Comparison of ENCODE assay signal across 10 cellular contexts in genomic region chr19:10260141-10260584, GRCh38. TPM values are rescaled to one million over a fixed set of nuclear protein-coding genes. Genes with fewer than 3 reads are reported as not detected.
A peak's percentile ranks its signal among the peaks of the same experiment; 100 is the strongest.
DNase-seq lines count a peak whose midpoint lies in the region; ATAC-seq and TF ChIP-seq lines count a peak whose summit lies in the region.
"Had no signal": no experiment of that assay in that cellular context is flagged by ENCODE, and none has a peak within 500 bp of the region (broad histone marks: within the 10 kb centered on the region; RNA-seq: fewer than 3 reads in every experiment).

No MANE protein-coding gene starts in this region.

- no peak overlapping the region for H3K4ac ChIP-seq in neuronal stem cell (ENCODE audit: low read length)

- peaks cover 4% of the 10 kb centered on the region for H3F3A ChIP-seq in PC-3 (ENCODE audit: low read length, unreplicated experiment)

- intact Hi-C loops in PC-3 (cut with micrococcal nuclease) = no loop called here

- peak; percentile 52 for DNase-seq in CD1c-positive myeloid dendritic cell (ENCODE audit: extremely low spot score)
- DNase-seq in PC-3 = peak; percentile 56
- peak; percentile 46 for DNase-seq in activated naive CD4-positive, alpha-beta T cell treated with anti-CD3 and anti-CD28 coated beads, Interleukin-2, amount 50 U/mL, for 16 hours
- DNase-seq in NCI-H1694 (lab: John Stamatoyannopoulos, UW) = no peak
- DNase-seq in H4 (ENCODE audit: low spot score) = no peak
- DNase-seq in erythroblast (lab: John Stamatoyannopoulos, UW) = no peak
- DNase-seq in neuronal stem cell (ENCODE audit: low spot score) = no peak
- DNase-seq: Peyer's patch had no signal

- H2BK5ac ChIP-seq in neuronal stem cell (ENCODE audit: low read length) = no peak overlapping the region

- H3K14ac ChIP-seq in neuronal stem cell (ENCODE audit: low read length) = no peak overlapping the region

- POLR2A ChIA-PET in PC-3 (lab: Charles Lee; ENCODE audit: unreplicated experiment) = no interaction called here

- TF ChIP-seq CTCF in PC-3 (conservative IDR thresholded peaks at IDR 0.05; ENCODE audit: low read depth, low read length) = no peak

- CTCF ChIA-PET in PC-3 (lab: Charles Lee) = interaction anchor here (0.7 to 1.2 kb wide), 5 partner anchors 9 to 128 kb away, joined by 3 to 6 read pairs (median 4); partner anchors contain the start of gene ICAM1

- no peaks in the 10 kb centered on the region for H3K9me2 ChIP-seq in PC-3 (replicated peaks; ENCODE audit: low read length)

- H2AFZ ChIP-seq in PC-3 (ENCODE audit: low read length) (no peak overlapping the region), neuronal stem cell (ENCODE audit: low read length) (no peak overlapping the region)

- H3K4me3 ChIP-seq in PC-3 (ENCODE audit: low read length) (no peak overlapping the region), skin epidermis (no peak overlapping the region), neuronal stem cell (ENCODE audit: low read length in 2 of 2) (no peak overlapping the region)
- H3K4me3 ChIP-seq: Peyer's patch had no signal

- H3K27me3 ChIP-seq in PC-3 (ENCODE audit: low read length) (no peaks in the 10 kb centered on the region), neuronal stem cell (ENCODE audit: control insufficient read depth in 3 of 3, insufficient read depth in 3 of 3, low read depth in 1 of 3, low read length in 3 of 3) (no peaks in the 10 kb centered on the region)
- H3K27me3 ChIP-seq: Peyer's patch had no signal

- BruUV-seq in PC-3 (replicated peaks; lab: Mats Ljungman, UMichigan) = no TSS peak

- H3K79me1 ChIP-seq in neuronal stem cell (ENCODE audit: low read depth, low read length) = no peaks in the 10 kb centered on the region

- no peaks in the 10 kb centered on the region for H3K79me2 ChIP-seq in PC-3 (ENCODE audit: low read length)

- H3K36me3 ChIP-seq in PC-3 (ENCODE audit: low read depth, low read length) (peaks cover 27% of the 10 kb centered on the region), neuronal stem cell (replicated peaks in 1 of 2; ENCODE audit: control insufficient read depth in 2 of 2, insufficient read depth in 2 of 2, low read length in 2 of 2) (peaks cover 24 to 45% of the 10 kb centered on the region in 2 donors)

- no peak for TF ChIP-seq POLR2A in erythroblast (IDR thresholded peaks at IDR 0.05; ENCODE audit: low read length)

- no peak overlapping the region for H2BK15ac ChIP-seq in neuronal stem cell (ENCODE audit: low read length)

- H4K8ac ChIP-seq in neuronal stem cell (ENCODE audit: low read depth, low read length) = no peak overlapping the region

- no peak overlapping the region for H4K91ac ChIP-seq in neuronal stem cell (ENCODE audit: low read depth, low read length, poor library complexity)

- ATAC-seq in PC-3 = peak; percentile 65

- H3K18ac ChIP-seq in neuronal stem cell (ENCODE audit: low read length) = no peak overlapping the region

- no peak overlapping the region for H2BK120ac ChIP-seq in neuronal stem cell (ENCODE audit: low read depth, low read length)

- H2BK12ac ChIP-seq in neuronal stem cell (ENCODE audit: low read length) = no peak overlapping the region

- H3K27ac ChIP-seq in PC-3 (ENCODE audit: low read length) (0 out of 2 replicates have a peak overlapping the region, but pooled peaks have one; percentile 5), skin epidermis (peak overlapping the region in 13 of 21 experiments; percentile 1 to 77 (median 52)), neuronal stem cell (replicated peaks; ENCODE audit: low read length) (no peak overlapping the region)
- H3K27ac ChIP-seq: KMS-11, Peyer's patch had no signal

- H3K23ac ChIP-seq in neuronal stem cell (ENCODE audit: low read depth, low read length, poor library complexity) = no peak overlapping the region

- H4K20me1 ChIP-seq in PC-3 (ENCODE audit: low read length) = no peaks in the 10 kb centered on the region

- no peak overlapping the region for H2AK5ac ChIP-seq in neuronal stem cell (ENCODE audit: low read depth, low read length)

- H3K4me2 ChIP-seq in PC-3 (ENCODE audit: low read length) (no peak overlapping the region), neuronal stem cell (ENCODE audit: insufficient read depth, low read length, poor library complexity, severe bottlenecking) (no peak overlapping the region)
- H3K4me2 ChIP-seq: KMS-11 had no signal

- H3K9ac ChIP-seq in PC-3 (ENCODE audit: low read length) (no peak overlapping the region), neuronal stem cell (ENCODE audit: low read depth, low read length, poor library complexity) (no peak overlapping the region)
- H3K9ac ChIP-seq: KMS-11 had no signal

- WGBS in neuronal stem cell (ENCODE audit: extremely low coverage in 2 of 2, insufficient read length in 2 of 2, insufficient replicate concordance in 1 of 2), 2 donors = no CpG with 5 or more reads among the region's 8 CpGs

- no peaks in the 10 kb centered on the region for H3K9me3 ChIP-seq in PC-3 (ENCODE audit: low read length)
- peaks cover 0 to 2% of the 10 kb centered on the region in 2 donors for H3K9me3 ChIP-seq in neuronal stem cell (replicated peaks in 1 of 2; ENCODE audit: control insufficient read depth in 2 of 2, insufficient read depth in 1 of 2, low read depth in 1 of 2, low read length in 2 of 2)
- H3K9me3 ChIP-seq: Peyer's patch had no signal

- H3K4me1 ChIP-seq in PC-3 (ENCODE audit: insufficient read depth, low read length) (peaks cover 11% of the 10 kb centered on the region), neuronal stem cell (ENCODE audit: control insufficient read depth in 2 of 2, insufficient read depth in 1 of 2, low read depth in 1 of 2, low read length in 2 of 2) (peaks cover 0 to 2% of the 10 kb centered on the region in 2 donors)
- H3K4me1 ChIP-seq: Peyer's patch had no signal

RNA-seq across cellular contexts. Expression of gene MRPL4, which starts 8.1 kb away (rescaled TPM):
- 336 and 427 TPM in 2 replicates for total RNA-seq in PC-3 (2014; rRNA removed)
- 54.6 and 59.5 TPM in 2 replicates for total RNA-seq in H4 (2014; rRNA removed; shearing (Covaris generic))
- 37.7 TPM for polyA plus RNA-seq in neuronal stem cell (2013, experiment 1 of 2)
- 37.5 TPM for polyA plus RNA-seq in neuronal stem cell (2013, experiment 2 of 2)

RNA-seq across cellular contexts. Expression of gene ICAM1, which starts 10.8 kb away (rescaled TPM):
- 9.4 and 15.3 TPM in 2 replicates for total RNA-seq in PC-3 (2014; rRNA removed)
- 0.06 and 0.12 TPM in 2 replicates for total RNA-seq in H4 (2014; rRNA removed; shearing (Covaris generic))
- polyA plus RNA-seq in neuronal stem cell (2013, experiment 1 of 2) = 0.53 TPM
- polyA plus RNA-seq in neuronal stem cell (2013, experiment 2 of 2) = 0.43 TPM

RNA-seq across cellular contexts. Expression of gene ICAM4, which starts 26.6 kb away (rescaled TPM):
- not detected in 2 replicates for total RNA-seq in PC-3 (2014; rRNA removed)
- total RNA-seq in H4 (2014; rRNA removed; shearing (Covaris generic)) = 0.15 TPM in 1 of 2 replicates, not detected in the other
- 0.56 TPM for polyA plus RNA-seq in neuronal stem cell (2013, experiment 1 of 2)
- polyA plus RNA-seq in neuronal stem cell (2013, experiment 2 of 2) = 0.48 TPM
- total RNA-seq: Peyer's patch had no signal

RNA-seq across cellular contexts. Expression of gene S1PR2, which starts 29.0 kb away (rescaled TPM):
- total RNA-seq in PC-3 (2014; rRNA removed) = 4.1 and 5.8 TPM in 2 replicates
- total RNA-seq in H4 (2014; rRNA removed; shearing (Covaris generic)) = 1.7 and 3.0 TPM in 2 replicates
- polyA plus RNA-seq in neuronal stem cell (2013, experiment 1 of 2) = 14.4 TPM
- polyA plus RNA-seq in neuronal stem cell (2013, experiment 2 of 2) = 15.0 TPM

RNA-seq across cellular contexts. Expression of gene ICAM5, which starts 29.6 kb away (rescaled TPM):
- total RNA-seq in PC-3 (2014; rRNA removed) = 1.8 and 2.0 TPM in 2 replicates
- 0.87 and 1.5 TPM in 2 replicates for total RNA-seq in H4 (2014; rRNA removed; shearing (Covaris generic))
- 0.73 TPM for polyA plus RNA-seq in neuronal stem cell (2013, experiment 1 of 2)
- polyA plus RNA-seq in neuronal stem cell (2013, experiment 2 of 2) = 0.84 TPM

Comparison
In these comparisons a context has a peak if more than half of its experiments do, and no peak if none do; other contexts are left out.
1. DNase-seq: peak in CD1c-positive myeloid dendritic cell (single experiment), PC-3 (single experiment) and activated naive CD4-positive, alpha-beta T cell treated with anti-CD3 and anti-CD28 coated beads, Interleukin-2, amount 50 U/mL, for 16 hours (single experiment); none in NCI-H1694 (single experiment), H4 (single experiment), erythroblast (0 of 2) and neuronal stem cell (single experiment).